8 cellular contexts compared by ENCODE assay signal in genomic region chr4:54683616-54684346, GRCh38. TPM values are rescaled to one million over a fixed set of nuclear protein-coding genes. Genes with fewer than 3 reads are reported as not detected.
DNase-seq lines count a peak whose midpoint lies in the region; ATAC-seq and TF ChIP-seq lines count a peak whose summit lies in the region.

No MANE protein-coding gene starts in this region.

- TF ChIP-seq CTCF in activated B cell treated with CpG ODN at 0.5 μM for 24 hours (IDR thresholded peaks at IDR 0.05), result no peak

- peaks cover 44% of the 10 kb centered on the region for H3K4me1 Mint-ChIP-seq in activated B cell treated with CpG ODN at 0.5 μM for 24 hours
- peaks cover 0 to 32% of the 10 kb centered on the region in 2 donors for H3K4me1 Mint-ChIP-seq in effector memory CD8-positive, alpha-beta T cell (ENCODE audit: low read depth in 2 of 2)

- H3K27ac Mint-ChIP-seq in activated B cell treated with CpG ODN at 0.5 μM for 24 hours, result no peak overlapping the region
- H3K27ac Mint-ChIP-seq in effector memory CD8-positive, alpha-beta T cell, result peak overlapping the region in 1 of 2 donors; percentile 61

- intact Hi-C loops in activated B cell treated with CpG ODN at 0.5 μM for 24 hours (cut with micrococcal nuclease), result loop anchor here (1.0 to 5.0 kb wide), 4 partner anchors 157 to 361 kb away; no protein-coding TSS in a partner anchor

- peak overlapping the region; percentile 69 for H3K4me3 Mint-ChIP-seq in activated B cell treated with CpG ODN at 0.5 μM for 24 hours
- peak overlapping the region in 1 of 2 donors; percentile 54 for H3K4me3 Mint-ChIP-seq in effector memory CD8-positive, alpha-beta T cell

- no peak overlapping the region for H3K4me3 ChIP-seq in Jurkat, Clone E6-1 (ENCODE audit: low read length)

- CTCF ChIA-PET in activated B cell treated with CpG ODN at 0.5 μM for 24 hours (lab: Charles Lee), result interaction anchor here (1.3 kb wide), 1 partner anchor 277 kb away, joined by 11 read pairs; no protein-coding TSS in a partner anchor

- H3K27me3 Mint-ChIP-seq in activated B cell treated with CpG ODN at 0.5 μM for 24 hours, result no peaks in the 10 kb centered on the region
- no peaks in the 10 kb centered on the region for H3K27me3 Mint-ChIP-seq in effector memory CD8-positive, alpha-beta T cell

- no peak for ATAC-seq in activated B cell treated with CpG ODN at 0.5 μM for 24 hours (ENCODE audit: low read depth)
- ATAC-seq in effector memory CD8-positive, alpha-beta T cell (replicated peaks), result peak; percentile 79
- ATAC-seq in HG03460 (IDR thresholded peaks at IDR 0.05; ENCODE audit: unreplicated experiment), result no peak

- H3K9me3 Mint-ChIP-seq in activated B cell treated with CpG ODN at 0.5 μM for 24 hours, result no peaks in the 10 kb centered on the region
- H3K9me3 Mint-ChIP-seq in effector memory CD8-positive, alpha-beta T cell, result peaks cover 0 to 6% of the 10 kb centered on the region in 2 donors

- POLR2A ChIA-PET in activated B cell treated with CpG ODN at 0.5 μM for 24 hours (lab: Charles Lee), result no interaction called here

- peak; percentile 5 for DNase-seq in NCI-H748 (lab: John Stamatoyannopoulos, UW; ENCODE audit: unreplicated experiment)
- no peak for DNase-seq in NCI-H748 treated with DMSO at 0.1 percent for 48 hours (lab: John Stamatoyannopoulos, UW)
- DNase-seq in Jurkat, Clone E6-1 (ENCODE audit: low read depth, low spot score), result peak; percentile 21
- no peak for DNase-seq in activated B cell treated with CpG ODN at 0.5 μM for 24 hours
- peak in 2 of 3 experiments; percentile 46 to 55 for DNase-seq in effector memory CD8-positive, alpha-beta T cell
- DNase-seq in stimulated activated CD4-positive, alpha-beta T cell treated with anti-CD3 and anti-CD28 coated beads, Interleukin-12 subunit alpha, Interleukin-12 subunit beta, amount 100 ng/mL, for 48 hours (ENCODE audit: low read depth in 2 of 3, low spot score in 1 of 3), result peak; percentile 28 to 57 (median 35)
- DNase-seq in AG08396 (ENCODE audit: low spot score), result no peak

- H3K36me3 Mint-ChIP-seq in activated B cell treated with CpG ODN at 0.5 μM for 24 hours (ENCODE audit: low read depth), result no peaks in the 10 kb centered on the region
- no peaks in the 10 kb centered on the region for H3K36me3 Mint-ChIP-seq in effector memory CD8-positive, alpha-beta T cell (ENCODE audit: insufficient read depth)

RNA-seq across cellular contexts. Expression of gene KIT, which starts 26.0 kb away (rescaled TPM):
- 7.7 TPM for polyA plus RNA-seq in Jurkat, Clone E6-1 (2012; ENCODE audit: insufficient read depth, insufficient read length)
- total RNA-seq in activated B cell treated with CpG ODN at 0.5 μM for 24 hours, result not detected in 2 replicates

Comparison
In these comparisons a context has a peak if more than half of its experiments do, and no peak if none do; other contexts are left out.
1. DNase-seq: peak in NCI-H748 (single experiment), Jurkat, Clone E6-1 (single experiment), effector memory CD8-positive, alpha-beta T cell (2 of 3) and stimulated activated CD4-positive, alpha-beta T cell treated with anti-CD3 and anti-CD28 coated beads, Interleukin-12 subunit alpha, Interleukin-12 subunit beta, amount 100 ng/mL, for 48 hours (3 of 3); none in NCI-H748 treated with DMSO at 0.1 percent for 48 hours (single experiment), activated B cell treated with CpG ODN at 0.5 μM for 24 hours (single experiment) and AG08396 (single experiment).